17 cellular contexts compared by ENCODE assay signal in the genomic region with DNA sequence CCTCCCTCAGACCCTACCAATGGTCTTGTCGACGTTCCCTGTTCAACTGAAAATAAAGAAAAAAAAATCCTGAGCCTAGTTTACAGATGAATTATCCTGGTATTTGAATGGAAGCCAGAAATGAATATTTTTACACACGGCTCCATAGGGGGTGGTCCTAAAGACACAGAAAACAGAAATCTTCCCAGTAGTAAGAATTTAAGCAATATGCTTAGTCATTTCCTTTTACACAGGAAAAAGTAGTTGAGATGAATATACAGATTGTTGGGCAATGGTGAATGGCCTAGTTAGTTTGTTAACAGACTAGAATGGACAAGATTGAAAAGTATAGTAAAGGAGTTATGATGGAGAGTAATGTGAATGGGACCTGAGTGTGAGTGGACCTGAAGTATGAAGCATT.
DNase-seq lines count a peak whose midpoint lies in the region; ATAC-seq and TF ChIP-seq lines count a peak whose summit lies in the region.
"Had no signal": no experiment of that assay in that cellular context is flagged by ENCODE, and none has a peak within 500 bp of the region (broad histone marks: within the 10 kb centered on the region; RNA-seq: fewer than 3 reads in every experiment).

No MANE protein-coding gene starts in this region.

- no peaks in the 10 kb centered on the region for H3K79me2 ChIP-seq in PC-3 (ENCODE audit: low read length)

- H3K27ac ChIP-seq in PC-3 (ENCODE audit: low read length) = no peak overlapping the region
- H3K27ac ChIP-seq: ovary, transverse colon had no signal

- no peak overlapping the region for H3K9ac ChIP-seq in PC-3 (ENCODE audit: low read length)

- H4K20me1 ChIP-seq in PC-3 (ENCODE audit: low read length) = no peaks in the 10 kb centered on the region

- DNase-seq in natural killer cell treated with Interleukin-12 subunit alpha and Interleukin-12 subunit beta and Interleukin-15 and Interleukin-18, amount 100 ng/mL, for 72 hours (ENCODE audit: low spot score) = no peak
- DNase-seq in natural killer cell = no peak
- peak; percentile 4 for DNase-seq in PC-3
- peak; percentile 69 for DNase-seq in fibroblast of mammary gland (ENCODE audit: low read depth)
- no peak for DNase-seq in cerebellum (ENCODE audit: low spot score)
- DNase-seq in C1 segment of cervical spinal cord (lab: John Stamatoyannopoulos, UW) = no peak
- no peak for DNase-seq in DMS79 (lab: John Stamatoyannopoulos, UW)
- DNase-seq: ACHN; activated CD4-positive, CD25-positive, alpha-beta regulatory T cell treated with anti-CD3 and anti-CD28 coated beads, Interleukin-2, amount 50 U/mL, for 72 hours; activated T-cell treated with anti-CD3 and anti-CD28 coated beads for 4 hours; DMS153; NCI-H187; NCI-H774; ovary; transverse colon had no signal

- POLR2A ChIA-PET in PC-3 (lab: Charles Lee; ENCODE audit: unreplicated experiment) = no interaction called here

- no peaks in the 10 kb centered on the region for H3K9me3 ChIP-seq in PC-3 (ENCODE audit: low read length)
- H3K9me3 ChIP-seq: ovary, transverse colon had no signal

- H3K4me1 Mint-ChIP-seq in natural killer cell treated with Interleukin-12 subunit alpha and Interleukin-12 subunit beta and Interleukin-15 and Interleukin-18, amount 100 ng/mL, for 72 hours (ENCODE audit: low read depth in 2 of 2) = peaks cover 6 to 7% of the 10 kb centered on the region in 2 donors
- no peaks in the 10 kb centered on the region for H3K4me1 Mint-ChIP-seq in natural killer cell

- no peaks in the 10 kb centered on the region for H3K36me3 Mint-ChIP-seq in natural killer cell treated with Interleukin-12 subunit alpha and Interleukin-12 subunit beta and Interleukin-15 and Interleukin-18, amount 100 ng/mL, for 72 hours
- H3K36me3 Mint-ChIP-seq in natural killer cell = no peaks in the 10 kb centered on the region

- H3K4me3 ChIP-seq in PC-3 (ENCODE audit: low read length) (no peak overlapping the region), fibroblast of mammary gland (ENCODE audit: control insufficient read depth, low read depth, low read length) (no peak overlapping the region)
- H3K4me3 ChIP-seq: GM12878, ovary, transverse colon had no signal

- BruUV-seq in PC-3 (replicated peaks; lab: Mats Ljungman, UMichigan) = no TSS peak

- CTCF ChIA-PET in PC-3 (lab: Charles Lee) = no interaction called here

- H3K27ac Mint-ChIP-seq in natural killer cell treated with Interleukin-12 subunit alpha and Interleukin-12 subunit beta and Interleukin-15 and Interleukin-18, amount 100 ng/mL, for 72 hours = peak overlapping the region; percentile 19 to 32
- H3K27ac Mint-ChIP-seq in natural killer cell = no peak overlapping the region

- H3K9me3 Mint-ChIP-seq in natural killer cell treated with Interleukin-12 subunit alpha and Interleukin-12 subunit beta and Interleukin-15 and Interleukin-18, amount 100 ng/mL, for 72 hours = peaks cover 18% of the 10 kb centered on the region
- H3K9me3 Mint-ChIP-seq in natural killer cell = peaks cover 6 to 9% of the 10 kb centered on the region in 2 donors

- H3K27me3 ChIP-seq in PC-3 (ENCODE audit: low read length) = no peaks in the 10 kb centered on the region
- H3K27me3 ChIP-seq: ovary, transverse colon had no signal

- no peaks in the 10 kb centered on the region for H3F3A ChIP-seq in PC-3 (ENCODE audit: low read length, unreplicated experiment)

- H2AFZ ChIP-seq in PC-3 (ENCODE audit: low read length) = no peak overlapping the region

- TF ChIP-seq CTCF in natural killer cell (IDR thresholded peaks at IDR 0.05) = no peak
- no peak for TF ChIP-seq CTCF in PC-3 (conservative IDR thresholded peaks at IDR 0.05; ENCODE audit: low read depth, low read length)
- no peak for TF ChIP-seq CTCF in fibroblast of mammary gland (conservative IDR thresholded peaks at IDR 0.05; ENCODE audit: control insufficient read depth, insufficient read depth, low read depth, low read length)

- H3K4me2 ChIP-seq in PC-3 (ENCODE audit: low read length) = no peak overlapping the region

- H3K27me3 Mint-ChIP-seq in natural killer cell treated with Interleukin-12 subunit alpha and Interleukin-12 subunit beta and Interleukin-15 and Interleukin-18, amount 100 ng/mL, for 72 hours = no peaks in the 10 kb centered on the region
- H3K27me3 Mint-ChIP-seq in natural killer cell (ENCODE audit: low read depth in 2 of 2) = no peaks in the 10 kb centered on the region

- intact Hi-C loops in natural killer cell (cut with micrococcal nuclease) = no loop called here
- intact Hi-C loops in PC-3 (cut with micrococcal nuclease) = no loop called here

- no peaks in the 10 kb centered on the region; the same call in 1 of the 2 replicates for H3K4me1 ChIP-seq in PC-3 (ENCODE audit: insufficient read depth, low read length)
- H3K4me1 ChIP-seq: transverse colon had no signal

- H3K9me2 ChIP-seq in PC-3 (replicated peaks; ENCODE audit: low read length) = no peaks in the 10 kb centered on the region

- ATAC-seq in natural killer cell treated with Interleukin-12 subunit alpha and Interleukin-12 subunit beta and Interleukin-15 and Interleukin-18, amount 100 ng/mL, for 72 hours = peak; percentile 33 to 70
- no peak for ATAC-seq in natural killer cell
- no peak for ATAC-seq in PC-3
- no peak for ATAC-seq in GM21723 (IDR thresholded peaks at IDR 0.05; ENCODE audit: unreplicated experiment)
- ATAC-seq: GM12878 had no signal

- H3K36me3 ChIP-seq in PC-3 (ENCODE audit: low read depth, low read length) = no peaks in the 10 kb centered on the region
- H3K36me3 ChIP-seq: ovary, transverse colon had no signal

- peak overlapping the region; percentile 18 for H3K4me3 Mint-ChIP-seq in natural killer cell treated with Interleukin-12 subunit alpha and Interleukin-12 subunit beta and Interleukin-15 and Interleukin-18, amount 100 ng/mL, for 72 hours
- no peak overlapping the region for H3K4me3 Mint-ChIP-seq in natural killer cell

Comparison
In these comparisons a context has a peak if more than half of its experiments do, and no peak if none do; other contexts are left out.
1. ATAC-seq: peak in natural killer cell treated with Interleukin-12 subunit alpha and Interleukin-12 subunit beta and Interleukin-15 and Interleukin-18, amount 100 ng/mL, for 72 hours (2 of 2); none in natural killer cell (0 of 3), PC-3 (single experiment) and GM21723 (single experiment).
2. H3K27ac Mint-ChIP-seq: peak in natural killer cell treated with Interleukin-12 subunit alpha and Interleukin-12 subunit beta and Interleukin-15 and Interleukin-18, amount 100 ng/mL, for 72 hours (2 of 2); none in natural killer cell (0 of 2).
3. DNase-seq: peak in PC-3 (single experiment) and fibroblast of mammary gland (single experiment); none in natural killer cell treated with Interleukin-12 subunit alpha and Interleukin-12 subunit beta and Interleukin-15 and Interleukin-18, amount 100 ng/mL, for 72 hours (single experiment), natural killer cell (single experiment), cerebellum (single experiment), C1 segment of cervical spinal cord (0 of 14) and DMS79 (single experiment).